ENCODE assay signal across 8 cellular contexts in the genomic region with DNA sequence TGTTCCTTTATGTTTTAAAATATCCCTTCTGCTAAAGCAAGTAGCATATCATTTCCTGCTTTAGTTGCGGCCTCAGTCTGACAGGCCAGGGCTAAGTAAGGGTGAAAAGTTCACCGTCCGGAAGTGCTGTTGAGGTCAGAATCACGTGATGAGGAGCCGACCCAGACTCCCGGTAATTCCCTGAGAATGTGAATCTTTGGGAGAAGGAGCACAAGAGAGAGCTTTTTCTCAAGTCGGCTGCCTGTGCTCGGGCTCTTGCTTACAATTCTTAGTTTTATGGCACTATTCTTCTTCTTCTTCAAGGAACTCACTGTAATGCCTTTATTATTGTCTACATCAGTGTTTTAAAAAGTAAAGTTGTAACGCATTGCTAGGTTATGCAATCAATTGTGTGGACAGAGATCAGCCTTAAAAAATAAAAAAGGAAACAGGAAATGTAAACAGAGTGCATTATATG.
DNase-seq lines count a peak whose midpoint lies in the region; ATAC-seq, FAIRE-seq and TF ChIP-seq lines count a peak whose summit lies in the region.

No MANE protein-coding gene starts in this region.

- H3K27ac ChIP-seq in astrocyte (ENCODE audit: low read depth, low read length) (peak overlapping the region; percentile 77), skeletal muscle tissue (ENCODE audit: low read depth, low read length) (peak overlapping the region; percentile 38)

- H3K9me3 Mint-ChIP-seq in astrocyte (ENCODE audit: unreplicated experiment): peaks cover 1% of the 10 kb centered on the region

- H3K9ac ChIP-seq in astrocyte (ENCODE audit: low read length): peak overlapping the region; percentile 64
- no peak overlapping the region for H3K9ac ChIP-seq in skeletal muscle tissue (ENCODE audit: low read depth in 1 of 3, low read length in 3 of 3)

- H3K36me3 ChIP-seq in astrocyte (ENCODE audit: insufficient read depth, low read length): no peaks in the 10 kb centered on the region
- no peaks in the 10 kb centered on the region for H3K36me3 ChIP-seq in skeletal muscle tissue (ENCODE audit: control insufficient read depth in 3 of 3, insufficient read depth in 3 of 3, low read length in 3 of 3)

- peak overlapping the region; percentile 69 for H3K4me2 ChIP-seq in astrocyte (ENCODE audit: low read length)

- H3K4me3 ChIP-seq in astrocyte (ENCODE audit: insufficient read depth, low read depth, low read length) (peak overlapping the region; percentile 13), skeletal muscle tissue (ENCODE audit: low read length in 3 of 3) (peak overlapping the region in 1 of 3 donors; percentile 19)

- no peaks in the 10 kb centered on the region for H3K9me3 ChIP-seq in astrocyte (ENCODE audit: insufficient read depth, low read depth, low read length)
- H3K9me3 ChIP-seq in skeletal muscle tissue (ENCODE audit: control insufficient read depth in 3 of 3, low read length in 3 of 3): no peaks in the 10 kb centered on the region

- H3K27me3 ChIP-seq in astrocyte (ENCODE audit: insufficient read depth, low read length) (no peaks in the 10 kb centered on the region), skeletal muscle tissue (ENCODE audit: control insufficient read depth in 3 of 3, insufficient read depth in 3 of 3, low read length in 3 of 3) (no peaks in the 10 kb centered on the region)

- ATAC-seq in GM21723 (IDR thresholded peaks at IDR 0.05; ENCODE audit: unreplicated experiment): peak; percentile 85

- H3K27me3 Mint-ChIP-seq in astrocyte (ENCODE audit: low read depth, unreplicated experiment): no peaks in the 10 kb centered on the region

- H4K20me1 ChIP-seq in astrocyte (ENCODE audit: insufficient read depth, low read length): no peaks in the 10 kb centered on the region

- peak; percentile 42 for DNase-seq in GF-D8 (lab: John Stamatoyannopoulos, UW)
- peak; percentile 80 to 86 for DNase-seq in Kasumi-1 (lab: John Stamatoyannopoulos, UW)
- DNase-seq in astrocyte (ENCODE audit: low read depth): peak; percentile 96
- DNase-seq in iPS-NIHi11 (ENCODE audit: low spot score): peak; percentile 74
- no peak for DNase-seq in activated gamma-delta T cell (lab: John Stamatoyannopoulos, UW)
- no peak for DNase-seq in NCI-H446 (lab: John Stamatoyannopoulos, UW)

- H3K79me2 ChIP-seq in astrocyte (ENCODE audit: insufficient read depth, low read length): no peaks in the 10 kb centered on the region

- peak overlapping the region; percentile 43 for H3K4me3 Mint-ChIP-seq in astrocyte (ENCODE audit: unreplicated experiment)

- H3K4me1 ChIP-seq in astrocyte (ENCODE audit: insufficient read depth, low read length) (peaks cover 24% of the 10 kb centered on the region), skeletal muscle tissue (ENCODE audit: control insufficient read depth in 3 of 3, insufficient read depth in 3 of 3, low read length in 3 of 3) (peaks cover 3 to 8% (median 4%) of the 10 kb centered on the region in 3 donors)

- peak; percentile 87 for FAIRE-seq in astrocyte (lab: Jason Lieb, UNC)

- H2AFZ ChIP-seq in astrocyte (ENCODE audit: low read depth, low read length): no peak overlapping the region

- H3K4me1 Mint-ChIP-seq in astrocyte (ENCODE audit: low read depth, unreplicated experiment): peaks cover 37% of the 10 kb centered on the region

- no peak for TF ChIP-seq CTCF in astrocyte (IDR thresholded peaks at IDR 0.05; ENCODE audit: insufficient read depth, low read depth, low read length)

- H3K27ac Mint-ChIP-seq in astrocyte (ENCODE audit: unreplicated experiment): peak overlapping the region; percentile 91

- H3K36me3 Mint-ChIP-seq in astrocyte (ENCODE audit: low read depth, unreplicated experiment): peaks cover 7% of the 10 kb centered on the region

Comparison
In these comparisons a context has a peak if more than half of its experiments do, and no peak if none do; other contexts are left out.
1. DNase-seq: peak in GF-D8 (single experiment), Kasumi-1 (2 of 2), astrocyte (single experiment) and iPS-NIHi11 (single experiment); none in activated gamma-delta T cell (single experiment) and NCI-H446 (0 of 2).